Comparison of ENCODE assay signal across 14 cellular contexts in the genomic region with DNA sequence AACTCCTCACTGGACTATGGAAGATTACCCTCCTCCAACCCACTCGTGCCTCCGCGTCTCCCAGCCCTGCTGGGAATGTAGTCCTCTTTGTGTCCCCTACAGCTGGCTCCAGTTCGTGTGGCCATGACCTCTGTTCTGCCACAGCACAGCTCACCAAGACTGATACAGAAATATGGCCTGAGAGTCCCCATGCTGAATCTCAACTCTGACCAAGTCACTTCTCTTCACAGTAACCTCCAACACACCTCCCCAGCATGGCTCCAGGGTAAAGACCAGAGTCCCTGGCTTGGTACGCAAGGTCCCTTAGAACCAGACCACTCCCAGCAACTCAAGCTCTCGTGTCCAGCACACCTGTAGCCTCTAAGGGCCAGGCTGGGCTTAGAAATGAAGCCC. TPM values are rescaled to one million over a fixed set of nuclear protein-coding genes. Genes with fewer than 3 reads are reported as not detected.
DNase-seq lines count a peak whose midpoint lies in the region; ATAC-seq and TF ChIP-seq lines count a peak whose summit lies in the region.
"Had no signal": no experiment of that assay in that cellular context is flagged by ENCODE, and none has a peak within 500 bp of the region (broad histone marks: within the 10 kb centered on the region; RNA-seq: fewer than 3 reads in every experiment).

No MANE protein-coding gene starts in this region.

- no peak for TF ChIP-seq CTCF in endothelial cell (IDR thresholded peaks at IDR 0.05; ENCODE audit: unreplicated experiment)
- no peak for TF ChIP-seq CTCF in upper lobe of left lung (IDR thresholded peaks at IDR 0.05)

- H3K4me1 ChIP-seq in upper lobe of left lung, result peaks cover 7 to 20% (median 14%) of the 10 kb centered on the region in 4 donors

- H3K27ac Mint-ChIP-seq in activated CD4-positive, alpha-beta T cell treated with anti-CD3 and anti-CD28 coated beads, Interleukin-2, amount 10 ng/mL, durations not matched to agents 24 days and 14 days, result peak overlapping the region; percentile 9
- H3K27ac Mint-ChIP-seq in endothelial cell (ENCODE audit: unreplicated experiment), result no peak overlapping the region
- peak overlapping the region in 5 of 6 donors; percentile 31 to 92 (median 79) for H3K27ac Mint-ChIP-seq in naive B cell
- H3K27ac Mint-ChIP-seq: activated T-cell treated with anti-CD3 and anti-CD28 coated beads, Interleukin-2, amount 50 U/mL, for 24 hours had no signal

- H3K36me3 ChIP-seq in upper lobe of left lung, result peaks cover 12 to 49% (median 44%) of the 10 kb centered on the region in 4 donors

- peaks cover 22% of the 10 kb centered on the region for H3K36me3 Mint-ChIP-seq in activated CD4-positive, alpha-beta T cell treated with anti-CD3 and anti-CD28 coated beads, Interleukin-2, amount 10 ng/mL, durations not matched to agents 24 days and 14 days (ENCODE audit: low read depth)
- H3K36me3 Mint-ChIP-seq in endothelial cell (ENCODE audit: low read depth, unreplicated experiment) (peaks cover 11% of the 10 kb centered on the region), naive B cell (peaks cover 7 to 8% of the 10 kb centered on the region in 2 donors)

- peaks cover 2% of the 10 kb centered on the region for H3K4me1 Mint-ChIP-seq in activated CD4-positive, alpha-beta T cell treated with anti-CD3 and anti-CD28 coated beads, Interleukin-2, amount 10 ng/mL, durations not matched to agents 24 days and 14 days
- H3K4me1 Mint-ChIP-seq in endothelial cell (ENCODE audit: unreplicated experiment) (no peaks in the 10 kb centered on the region), naive B cell (peaks cover 10 to 19% (median 13%) of the 10 kb centered on the region in 3 donors)

- TF ChIP-seq POLR2A in upper lobe of left lung (IDR thresholded peaks at IDR 0.05), result no peak

- H3K27me3 Mint-ChIP-seq in activated CD4-positive, alpha-beta T cell treated with anti-CD3 and anti-CD28 coated beads, Interleukin-2, amount 10 ng/mL, durations not matched to agents 24 days and 14 days, result peaks cover 16% of the 10 kb centered on the region
- H3K27me3 Mint-ChIP-seq in endothelial cell (ENCODE audit: unreplicated experiment) (peaks cover 12% of the 10 kb centered on the region), naive B cell (peaks cover 11 to 38% (median 24%) of the 10 kb centered on the region in 3 donors)

- no peaks in the 10 kb centered on the region for H3K9me3 ChIP-seq in upper lobe of left lung

- peak overlapping the region; percentile 58 to 80 (median 64) for H3K27ac ChIP-seq in upper lobe of left lung

- H3K4me3 Mint-ChIP-seq in activated CD4-positive, alpha-beta T cell treated with anti-CD3 and anti-CD28 coated beads, Interleukin-2, amount 10 ng/mL, durations not matched to agents 24 days and 14 days, result no peak overlapping the region
- H3K4me3 Mint-ChIP-seq in endothelial cell (ENCODE audit: unreplicated experiment), result peak overlapping the region; percentile 13
- H3K4me3 Mint-ChIP-seq in naive B cell, result no peak overlapping the region
- H3K4me3 Mint-ChIP-seq: activated T-cell treated with anti-CD3 and anti-CD28 coated beads, Interleukin-2, amount 50 U/mL, for 24 hours; central memory CD8-positive, alpha-beta T cell had no signal

- no peaks in the 10 kb centered on the region for H3K9me3 Mint-ChIP-seq in activated CD4-positive, alpha-beta T cell treated with anti-CD3 and anti-CD28 coated beads, Interleukin-2, amount 10 ng/mL, durations not matched to agents 24 days and 14 days
- H3K9me3 Mint-ChIP-seq in endothelial cell (ENCODE audit: unreplicated experiment), result no peaks in the 10 kb centered on the region
- no peaks in the 10 kb centered on the region for H3K9me3 Mint-ChIP-seq in naive B cell
- H3K9me3 Mint-ChIP-seq: activated T-cell treated with anti-CD3 and anti-CD28 coated beads, Interleukin-2, amount 50 U/mL, for 24 hours; central memory CD8-positive, alpha-beta T cell had no signal

- H3K27me3 ChIP-seq in upper lobe of left lung, result peaks cover 0 to 4% (median 0%) of the 10 kb centered on the region in 4 donors

- no peak overlapping the region for H3K4me3 ChIP-seq in upper lobe of left lung

- intact Hi-C loops in activated CD4-positive, alpha-beta T cell treated with anti-CD3 and anti-CD28 coated beads, Interleukin-2, amount 10 ng/mL, durations not matched to agents 24 days and 14 days (cut with micrococcal nuclease), result no loop called here

- TF ChIP-seq EP300 in upper lobe of left lung (IDR thresholded peaks at IDR 0.05), result no peak

- WGBS in upper lobe of left lung, 2 donors, result 84 to 96% methylated on average over 5 to 6 of the region's 6 CpGs

- ATAC-seq in naive B cell (ENCODE audit: low read depth in 2 of 2) (no peak), upper lobe of left lung (ENCODE audit: low FRiP score in 2 of 2) (no peak), HG03280 (IDR thresholded peaks at IDR 0.05; ENCODE audit: unreplicated experiment) (no peak), HG03095 (IDR thresholded peaks at IDR 0.05; ENCODE audit: unreplicated experiment) (no peak)

- no peak for DNase-seq in activated CD4-positive, alpha-beta T cell treated with anti-CD3 and anti-CD28 coated beads, Interleukin-2, amount 10 ng/mL, durations not matched to agents 24 days and 14 days
- DNase-seq in activated CD4-positive, alpha-beta T cell treated with anti-CD3 and anti-CD28 coated beads, Interleukin-2, amount 50 U/mL, for 4 hours, result no peak
- DNase-seq in endothelial cell (ENCODE audit: low spot score) (no peak), naive B cell (no peak), upper lobe of left lung (no peak), SHP77 (lab: John Stamatoyannopoulos, UW) (no peak)
- DNase-seq: activated T-cell treated with anti-CD3 and anti-CD28 coated beads, Interleukin-2, amount 50 U/mL, for 24 hours; NCI-H2029 treated with DMSO at 0.1 percent for 48 hours had no signal

RNA-seq across cellular contexts. Expression of a gene that starts 2.3 kb away (rescaled TPM):
- 0.56 and 0.62 TPM in 2 replicates for total RNA-seq in activated CD4-positive, alpha-beta T cell treated with anti-CD3 and anti-CD28 coated beads, Interleukin-2, amount 10 ng/mL, durations not matched to agents 24 days and 14 days
- total RNA-seq in endothelial cell (ENCODE audit: unreplicated experiment) (5.2 TPM), upper lobe of left lung (10 to 100 TPM in 1 of 6 donors, 1 to 10 TPM in 5; 2.7 to 30.4 (median 4.6) TPM)
- polyA plus RNA-seq in naive B cell (ENCODE audit: low read depth in 6 of 6), result not detected

RNA-seq across cellular contexts. Expression of a gene that starts 12.0 kb away (rescaled TPM):
- total RNA-seq in activated CD4-positive, alpha-beta T cell treated with anti-CD3 and anti-CD28 coated beads, Interleukin-2, amount 10 ng/mL, durations not matched to agents 24 days and 14 days, result 224 and 235 TPM in 2 replicates
- 165 TPM for total RNA-seq in endothelial cell (ENCODE audit: unreplicated experiment)
- polyA plus RNA-seq in naive B cell (ENCODE audit: low read depth in 6 of 6), result 100 to 1,000 TPM; 152 to 385 (median 155) TPM
- total RNA-seq in upper lobe of left lung, result 100 to 1,000 TPM; 119 to 239 (median 154) TPM

RNA-seq across cellular contexts. Expression of a gene that starts 24.2 kb away (rescaled TPM):
- 0.64 and 0.89 TPM in 2 replicates for total RNA-seq in activated CD4-positive, alpha-beta T cell treated with anti-CD3 and anti-CD28 coated beads, Interleukin-2, amount 10 ng/mL, durations not matched to agents 24 days and 14 days
- total RNA-seq in endothelial cell (ENCODE audit: unreplicated experiment) (0.44 TPM), upper lobe of left lung (under 1 TPM in 1 of 6 donors, not detected in 5; 0.67 TPM)
- polyA plus RNA-seq in naive B cell (ENCODE audit: low read depth in 6 of 6), result not detected
- total RNA-seq: A172, liver, renal cortical epithelial cell had no signal
- polyA plus RNA-seq: liver had no signal

RNA-seq across cellular contexts. Expression of a gene that starts 33.8 kb away (rescaled TPM):
- total RNA-seq in activated CD4-positive, alpha-beta T cell treated with anti-CD3 and anti-CD28 coated beads, Interleukin-2, amount 10 ng/mL, durations not matched to agents 24 days and 14 days, result not detected in 2 replicates
- total RNA-seq in endothelial cell (ENCODE audit: unreplicated experiment) (0.77 TPM), upper lobe of left lung (not detected)
- not detected for polyA plus RNA-seq in naive B cell (ENCODE audit: low read depth in 6 of 6)
- polyA plus RNA-seq: liver had no signal

RNA-seq across cellular contexts. Expression of a gene that starts 37.9 kb away (rescaled TPM):
- 57.2 and 58.2 TPM in 2 replicates for total RNA-seq in activated CD4-positive, alpha-beta T cell treated with anti-CD3 and anti-CD28 coated beads, Interleukin-2, amount 10 ng/mL, durations not matched to agents 24 days and 14 days
- total RNA-seq in endothelial cell (ENCODE audit: unreplicated experiment), result 76.1 TPM
- polyA plus RNA-seq in naive B cell (ENCODE audit: low read depth in 6 of 6), result 1 to 10 TPM in 2 of 6 donors, under 1 TPM in 3, not detected in 1; 0.25 to 1.7 (median 0.97) TPM
- 10 to 100 TPM; 10.5 to 66.0 (median 20.4) TPM for total RNA-seq in upper lobe of left lung
